ENCODE assay signal across 19 cellular contexts in the genomic region with DNA sequence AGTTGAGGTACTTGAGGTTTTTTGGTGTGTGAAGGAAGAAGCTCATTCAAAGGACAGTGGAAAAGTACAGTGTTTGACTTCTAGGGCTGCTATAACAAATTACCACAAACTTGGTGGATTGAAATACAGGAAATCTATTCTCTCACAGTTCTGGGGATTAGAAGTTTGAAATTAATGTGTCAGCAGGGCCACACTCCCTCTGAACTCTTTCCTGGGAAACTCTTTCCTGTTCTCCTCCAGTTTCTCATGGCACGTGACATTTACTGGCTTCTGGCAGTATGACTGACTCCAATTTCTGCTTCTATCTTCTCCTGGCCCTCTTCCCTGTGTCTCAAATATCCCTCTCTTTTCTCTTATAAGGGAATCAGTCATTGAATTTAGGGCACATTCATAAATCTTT.
DNase-seq lines count a peak whose midpoint lies in the region; FAIRE-seq and TF ChIP-seq lines count a peak whose summit lies in the region.
"Had no signal": no experiment of that assay in that cellular context is flagged by ENCODE, and none has a peak within 500 bp of the region (broad histone marks: within the 10 kb centered on the region; RNA-seq: fewer than 3 reads in every experiment).

No MANE protein-coding gene starts in this region.

- H3K4me1 Mint-ChIP-seq in astrocyte (ENCODE audit: low read depth, unreplicated experiment) = peaks cover 5% of the 10 kb centered on the region

- H3K4me3 ChIP-seq in astrocyte (ENCODE audit: insufficient read depth, low read depth, low read length) = no peak overlapping the region
- H3K4me3 ChIP-seq in fibroblast of mammary gland (ENCODE audit: control insufficient read depth, low read depth, low read length) = no peak overlapping the region
- no peak overlapping the region for H3K4me3 ChIP-seq in ascending aorta

- no peak for TF ChIP-seq CTCF in astrocyte (IDR thresholded peaks at IDR 0.05; ENCODE audit: insufficient read depth, low read depth, low read length)
- TF ChIP-seq CTCF in fibroblast of mammary gland (conservative IDR thresholded peaks at IDR 0.05; ENCODE audit: control insufficient read depth, insufficient read depth, low read depth, low read length) = no peak
- no peak for TF ChIP-seq CTCF in ascending aorta (IDR thresholded peaks at IDR 0.05)

- no peak for FAIRE-seq in astrocyte (lab: Jason Lieb, UNC)
- no peak for FAIRE-seq in GM12891 (lab: Jason Lieb, UNC)
- FAIRE-seq: D721Med, HepG2 had no signal

- H3K27ac ChIP-seq in astrocyte (ENCODE audit: low read depth, low read length) (no peak overlapping the region), ascending aorta (no peak overlapping the region)

- TF ChIP-seq POLR2A in GM12891 (IDR thresholded peaks at IDR 0.05; ENCODE audit: low read depth, low read length) = no peak

- no peak overlapping the region for H3K4me2 ChIP-seq in astrocyte (ENCODE audit: low read length)

- intact Hi-C loops in ascending aorta (cut with DNase I) = no loop called here

- no peak overlapping the region for H2AFZ ChIP-seq in astrocyte (ENCODE audit: low read depth, low read length)

- H3K27me3 ChIP-seq in astrocyte (ENCODE audit: insufficient read depth, low read length) (no peaks in the 10 kb centered on the region), ascending aorta (no peaks in the 10 kb centered on the region)
- H3K27me3 ChIP-seq: BE2C had no signal

- H3K9me3 ChIP-seq in astrocyte (ENCODE audit: insufficient read depth, low read depth, low read length) = no peaks in the 10 kb centered on the region
- H3K9me3 ChIP-seq in ascending aorta = peaks cover 0 to 5% of the 10 kb centered on the region in 2 donors
- H3K9me3 ChIP-seq: BE2C, Caco-2 had no signal

- H3K27me3 Mint-ChIP-seq in astrocyte (ENCODE audit: low read depth, unreplicated experiment) = no peaks in the 10 kb centered on the region
- H3K27me3 Mint-ChIP-seq: CD4-positive, alpha-beta T cell had no signal

- peaks cover 11% of the 10 kb centered on the region for H3K9me3 Mint-ChIP-seq in astrocyte (ENCODE audit: unreplicated experiment)

- peaks cover 23% of the 10 kb centered on the region for H3K36me3 Mint-ChIP-seq in astrocyte (ENCODE audit: low read depth, unreplicated experiment)

- no peaks in the 10 kb centered on the region for H4K20me1 ChIP-seq in astrocyte (ENCODE audit: insufficient read depth, low read length)

- H3K9ac ChIP-seq in astrocyte (ENCODE audit: low read length) = no peak overlapping the region

- H3K79me2 ChIP-seq in astrocyte (ENCODE audit: insufficient read depth, low read length) = no peaks in the 10 kb centered on the region

- H3K36me3 ChIP-seq in astrocyte (ENCODE audit: insufficient read depth, low read length) (no peaks in the 10 kb centered on the region), ascending aorta (peaks cover 4 to 12% of the 10 kb centered on the region in 2 donors)
- H3K36me3 ChIP-seq: BE2C had no signal

- DNase-seq in Kasumi-1 (lab: John Stamatoyannopoulos, UW) = peak; percentile 18 to 27
- no peak for DNase-seq in astrocyte (ENCODE audit: low read depth)
- peak; percentile 18 for DNase-seq in fibroblast of mammary gland (ENCODE audit: low read depth)
- peak; percentile 30 for DNase-seq in myocyte (ENCODE audit: low read depth)
- DNase-seq in GM12891 (ENCODE audit: insufficient read length, low spot score) = no peak
- DNase-seq in DMS53 (lab: John Stamatoyannopoulos, UW) = no peak
- no peak for DNase-seq in ascending aorta (ENCODE audit: low spot score in 2 of 2)
- DNase-seq: ACHN; BE2C; C1 segment of cervical spinal cord; Caco-2; CD4-positive, alpha-beta T cell; DMS79; GF-D8; GOT3; H7; HFFc6 had no signal

- no peaks in the 10 kb centered on the region for H3K4me1 ChIP-seq in astrocyte (ENCODE audit: insufficient read depth, low read length)
- H3K4me1 ChIP-seq in ascending aorta = no peaks in the 10 kb centered on the region
- H3K4me1 ChIP-seq: BE2C, Caco-2 had no signal

- no peak overlapping the region for H3K27ac Mint-ChIP-seq in astrocyte (ENCODE audit: unreplicated experiment)
- H3K27ac Mint-ChIP-seq: CD4-positive, alpha-beta T cell; HFFc6 had no signal

- H3K4me3 Mint-ChIP-seq in astrocyte (ENCODE audit: unreplicated experiment) = peak overlapping the region; percentile 25
- H3K4me3 Mint-ChIP-seq: CD4-positive, alpha-beta T cell; HFFc6 had no signal

TF ChIP-seq in GM12891, 5 proteins besides CTCF, POLR2A, EP300 and RAD21:
- TF ChIP-seq POU2F2 (IDR thresholded peaks at IDR 0.05; ENCODE audit: low read depth, low read length) = no peak
- no peak for TF ChIP-seq POLR2AphosphoS5 (IDR thresholded peaks at IDR 0.05; ENCODE audit: low read depth, low read length)
- no peak for TF ChIP-seq TAF1 (IDR thresholded peaks at IDR 0.05; ENCODE audit: low read depth, low read length)
- TF ChIP-seq PAX5 (IDR thresholded peaks at IDR 0.05; ENCODE audit: insufficient read depth, low read length, severe bottlenecking) = no peak
- no peak for TF ChIP-seq SPI1 (IDR thresholded peaks at IDR 0.05; ENCODE audit: low read depth, low read length)
TF ChIP-seq in GM12891: peak in this region for 0.

Comparison
In these comparisons a context has a peak if more than half of its experiments do, and no peak if none do; other contexts are left out.
1. DNase-seq: peak in Kasumi-1 (2 of 2), fibroblast of mammary gland (single experiment) and myocyte (single experiment); none in astrocyte (single experiment), GM12891 (single experiment), DMS53 (single experiment) and ascending aorta (0 of 2).